Comparison of ENCODE assay signal across 8 cellular contexts in genomic region chr16:58236231-58236690, GRCh38. TPM values are rescaled to one million over a fixed set of nuclear protein-coding genes. Genes with fewer than 3 reads are reported as not detected.
DNase-seq lines count a peak whose midpoint lies in the region; ATAC-seq and TF ChIP-seq lines count a peak whose summit lies in the region.

No MANE protein-coding gene starts in this region.

- no peaks in the 10 kb centered on the region for H3K9me2 ChIP-seq in OCI-LY7 (ENCODE audit: insufficient read depth, low read length)

- peak; percentile 80 for DNase-seq in Calu3
- DNase-seq in HT1080 (ENCODE audit: low read depth), result peak; percentile 40
- DNase-seq in OCI-LY7 (ENCODE audit: low spot score), result peak; percentile 78
- peak; percentile 77 to 80 for DNase-seq in activated T-cell treated with anti-CD3 and anti-CD28 coated beads, Interleukin-2, amount 50 U/mL, for 48 hours
- DNase-seq in fibroblast of peridontal ligament (ENCODE audit: extremely low read depth), result peak; percentile 47
- DNase-seq in natural killer cell, result peak; percentile 25
- DNase-seq in stimulated activated naive CD8-positive, alpha-beta T cell treated with anti-CD3 and anti-CD28 coated beads, Interleukin-15, Interleukin-2, amounts not matched to agents 100 U/mL and 50 U/mL, for 24 hours, result peak; percentile 76

- H3K4me3 ChIP-seq in OCI-LY7 (ENCODE audit: low read depth, low read length, poor library complexity, severe bottlenecking), result peak overlapping the region; percentile 67

- H3K4me1 Mint-ChIP-seq in Calu3 (ENCODE audit: low read depth, unreplicated experiment), result peaks cover 9% of the 10 kb centered on the region
- peaks cover 4 to 12% of the 10 kb centered on the region in 2 donors for H3K4me1 Mint-ChIP-seq in natural killer cell

- peak overlapping the region; percentile 6 for H3K27ac Mint-ChIP-seq in Calu3 (ENCODE audit: unreplicated experiment)
- H3K27ac Mint-ChIP-seq in natural killer cell, result no peak overlapping the region

- H3K27me3 Mint-ChIP-seq in Calu3 (ENCODE audit: unreplicated experiment) (peaks cover 91% of the 10 kb centered on the region), natural killer cell (ENCODE audit: low read depth in 2 of 2) (peaks cover 39% of the 10 kb centered on the region in 2 donors)

- H3K36me3 Mint-ChIP-seq in Calu3 (ENCODE audit: insufficient read depth, unreplicated experiment) (peaks cover 9% of the 10 kb centered on the region), natural killer cell (no peaks in the 10 kb centered on the region)

- TF ChIP-seq CTCF in Calu3 (IDR thresholded peaks at IDR 0.05; ENCODE audit: unreplicated experiment), result no peak
- TF ChIP-seq CTCF in OCI-LY7 (conservative IDR thresholded peaks at IDR 0.05; ENCODE audit: low read length), result no peak
- TF ChIP-seq CTCF in natural killer cell (IDR thresholded peaks at IDR 0.05), result no peak

- H4K20me1 ChIP-seq in OCI-LY7 (ENCODE audit: insufficient read depth, low read length), result no peaks in the 10 kb centered on the region

- no peaks in the 10 kb centered on the region for H3K79me2 ChIP-seq in OCI-LY7 (ENCODE audit: insufficient read depth, low read depth, low read length)

- CTCF ChIA-PET in Calu3 (lab: Charles Lee), result no interaction called here
- CTCF ChIA-PET in OCI-LY7 (lab: Charles Lee; ENCODE audit: unreplicated experiment), result no interaction called here

- intact Hi-C loops in Calu3 (cut with micrococcal nuclease; ENCODE audit: unreplicated experiment) (no loop called here), OCI-LY7 (cut with micrococcal nuclease; ENCODE audit: unreplicated experiment) (no loop called here), natural killer cell (cut with micrococcal nuclease) (no loop called here)

- ATAC-seq in GM19468 (IDR thresholded peaks at IDR 0.05; ENCODE audit: extremely low read depth, unreplicated experiment) (peak; percentile 94), natural killer cell (peak; percentile 56 to 96 (median 82))
- ATAC-seq in stimulated activated naive CD8-positive, alpha-beta T cell treated with anti-CD3 and anti-CD28 coated beads, Interleukin-15, Interleukin-2, amounts not matched to agents 100 U/mL and 50 U/mL, for 24 hours, result peak; percentile 97

- no peaks in the 10 kb centered on the region for H3K9me3 Mint-ChIP-seq in Calu3 (ENCODE audit: low read depth, unreplicated experiment)
- H3K9me3 Mint-ChIP-seq in natural killer cell, result no peaks in the 10 kb centered on the region

- POLR2A ChIA-PET in OCI-LY7 (lab: Charles Lee), result no interaction called here

- H3K4me3 Mint-ChIP-seq in Calu3 (ENCODE audit: low read depth, unreplicated experiment), result peak overlapping the region; percentile 81
- peak overlapping the region; percentile 77 for H3K4me3 Mint-ChIP-seq in natural killer cell

- H3K4me2 ChIP-seq in OCI-LY7 (ENCODE audit: low read length), result peak overlapping the region; percentile 86

- H3K27ac ChIP-seq in OCI-LY7 (ENCODE audit: low read depth, low read length, poor library complexity, severe bottlenecking), result no peak overlapping the region

- no peaks in the 10 kb centered on the region for H3K36me3 ChIP-seq in OCI-LY7 (ENCODE audit: insufficient read depth, low read length)

- H3K9me3 ChIP-seq in OCI-LY7 (ENCODE audit: low read length), result no peaks in the 10 kb centered on the region

- BruUV-seq in Calu3 (replicated peaks; lab: Mats Ljungman, UMichigan) (no TSS peak), OCI-LY7 (replicated peaks; lab: Mats Ljungman, UMichigan) (no TSS peak)

- H2AFZ ChIP-seq in OCI-LY7 (ENCODE audit: low read length), result peak overlapping the region; percentile 99

- peaks cover 5% of the 10 kb centered on the region for H3K4me1 ChIP-seq in OCI-LY7 (ENCODE audit: insufficient read depth, low read length, poor library complexity, severe bottlenecking)

RNA-seq across cellular contexts. Expression of gene CSNK2A2, which starts 38.4 kb away (rescaled TPM):
- total RNA-seq in Calu3 (2022) (81.6 and 85.9 TPM in 2 replicates), OCI-LY7 (2022) (105 and 106 TPM in 2 replicates), natural killer cell (10 to 100 TPM; 53.2 to 61.1 (median 59.9) TPM)
- total RNA-seq in HT1080 (2014; rRNA removed; shearing (Covaris generic)), result 19.1 and 25.4 TPM in 2 replicates
- polyA plus RNA-seq in HT1080 (2015; cell fraction: cytosol; rRNA removed), result 49.8 and 70.3 TPM in 2 replicates
- polyA plus RNA-seq in HT1080 (2015; cell fraction: nucleus; rRNA removed), result 44.2 and 52.7 TPM in 2 replicates
- 20.6 and 28.7 TPM in 2 replicates for total RNA-seq in OCI-LY7 (2014; rRNA removed; shearing (Covaris generic))

RNA-seq across cellular contexts. Expression of gene PRSS54, which starts 58.6 kb away (rescaled TPM):
- total RNA-seq in Calu3 (2022), result not detected in 2 replicates
- not detected in 2 replicates for total RNA-seq in HT1080 (2014; rRNA removed; shearing (Covaris generic))
- polyA plus RNA-seq in HT1080 (2015; cell fraction: cytosol; rRNA removed), result not detected in 2 replicates
- not detected in 2 replicates for polyA plus RNA-seq in HT1080 (2015; cell fraction: nucleus; rRNA removed)
- total RNA-seq in OCI-LY7 (2014; rRNA removed; shearing (Covaris generic)), result not detected in 2 replicates
- total RNA-seq in OCI-LY7 (2022), result not detected in 2 replicates
- not detected for total RNA-seq in natural killer cell

Comparison
In these comparisons a context has a peak if more than half of its experiments do, and no peak if none do; other contexts are left out.
1. DNase-seq: peak in every context shown above with its lines; median percentile 80 in Calu3; 78 in activated T-cell treated with anti-CD3 and anti-CD28 coated beads, Interleukin-2, amount 50 U/mL, for 48 hours; 78 in OCI-LY7; 76 in stimulated activated naive CD8-positive, alpha-beta T cell treated with anti-CD3 and anti-CD28 coated beads, Interleukin-15, Interleukin-2, amounts not matched to agents 100 U/mL and 50 U/mL, for 24 hours; 47 in fibroblast of peridontal ligament; 40 in HT1080; 25 in natural killer cell.